ENCODE assay signal across 1 cellular context in the genomic region with DNA sequence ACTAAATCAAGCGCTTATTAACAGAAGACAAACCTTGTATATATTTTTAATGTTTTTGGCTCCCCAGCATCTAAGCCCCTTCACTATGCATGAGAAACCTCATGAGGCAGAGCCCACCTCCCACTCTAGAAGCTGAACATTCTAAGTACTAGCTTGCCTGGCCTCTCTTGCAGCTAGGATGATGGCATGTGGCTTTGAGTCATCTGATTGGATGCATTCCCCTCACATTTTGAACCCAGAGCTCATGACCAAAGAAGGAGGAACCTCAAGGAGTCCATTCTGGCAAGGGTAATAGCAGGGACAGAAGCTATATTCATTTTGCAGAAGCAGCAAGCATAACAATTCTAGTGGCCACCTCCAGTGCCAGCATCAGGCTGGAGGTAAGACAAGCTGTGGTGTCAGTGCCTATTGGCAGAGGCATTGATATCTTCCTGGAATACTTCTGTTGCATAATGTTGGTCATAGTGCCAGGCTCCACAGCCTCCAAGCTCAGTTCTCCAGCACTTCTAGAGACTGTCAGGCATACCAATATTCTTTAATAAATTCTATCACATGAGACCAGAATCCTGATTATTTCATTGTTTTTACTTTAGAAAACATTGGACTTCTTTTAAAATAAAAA.
TF ChIP-seq lines count a peak whose summit lies in the region.

No MANE protein-coding gene starts in this region.

TF ChIP-seq in HepG2, 621 proteins besides CTCF, POLR2A, EP300 and RAD21 (continued from another document):
- TF ChIP-seq, protein P1, sequence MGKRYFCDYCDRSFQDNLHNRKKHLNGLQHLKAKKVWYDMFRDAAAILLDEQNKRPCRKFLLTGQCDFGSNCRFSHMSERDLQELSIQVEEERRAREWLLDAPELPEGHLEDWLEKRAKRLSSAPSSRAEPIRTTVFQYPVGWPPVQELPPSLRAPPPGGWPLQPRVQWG (CRISPR knock-in tag; IDR thresholded peaks at IDR 0.05; ENCODE audit: borderline replicate concordance, low read depth) = no peak
- TF ChIP-seq ZMAT3 (CRISPR knock-in tag; conservative IDR thresholded peaks at IDR 0.05) = no peak
- TF ChIP-seq, protein P2, sequence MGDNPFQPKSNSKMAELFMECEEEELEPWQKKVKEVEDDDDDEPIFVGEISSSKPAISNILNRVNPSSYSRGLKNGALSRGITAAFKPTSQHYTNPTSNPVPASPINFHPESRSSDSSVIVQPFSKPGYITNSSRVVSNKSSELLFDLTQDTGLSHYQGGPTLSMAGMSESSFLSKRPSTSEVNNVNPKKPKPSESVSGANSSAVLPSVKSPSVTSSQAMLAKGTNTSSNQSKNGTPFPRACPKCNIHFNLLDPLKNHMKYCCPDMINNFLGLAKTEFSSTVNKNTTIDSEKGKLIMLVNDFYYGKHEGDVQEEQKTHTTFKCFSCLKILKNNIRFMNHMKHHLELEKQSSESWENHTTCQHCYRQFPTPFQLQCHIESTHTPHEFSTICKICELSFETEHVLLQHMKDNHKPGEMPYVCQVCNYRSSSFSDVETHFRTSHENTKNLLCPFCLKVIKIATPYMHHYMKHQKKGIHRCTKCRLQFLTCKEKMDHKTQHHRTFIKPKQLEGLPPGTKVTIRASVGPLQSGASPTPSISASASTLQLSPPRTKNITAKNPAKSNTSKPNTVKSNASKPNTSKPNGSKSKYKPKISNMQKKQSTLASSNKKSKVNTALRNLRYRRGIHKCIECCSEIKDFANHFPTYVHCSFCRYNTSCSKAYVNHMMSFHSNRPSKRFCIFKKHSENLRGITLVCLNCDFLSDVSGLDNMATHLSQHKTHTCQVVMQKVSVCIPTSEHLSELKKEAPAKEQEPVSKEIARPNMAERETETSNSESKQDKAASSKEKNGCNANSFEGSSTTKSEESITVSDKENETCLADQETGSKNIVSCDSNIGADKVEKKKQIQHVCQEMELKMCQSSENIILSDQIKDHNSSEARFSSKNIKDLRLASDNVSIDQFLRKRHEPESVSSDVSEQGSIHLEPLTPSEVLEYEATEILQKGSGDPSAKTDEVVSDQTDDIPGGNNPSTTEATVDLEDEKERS (CRISPR knock-in tag; IDR thresholded peaks at IDR 0.05) = no peak
- TF ChIP-seq U2AF2 (IDR thresholded peaks at IDR 0.05; ENCODE audit: low read depth, low read length) = no peak
- no peak for TF ChIP-seq SALL2 (CRISPR knock-in tag; IDR thresholded peaks at IDR 0.05)
- TF ChIP-seq DNMT1 (CRISPR knock-in tag; IDR thresholded peaks at IDR 0.05) = no peak
- no peak for TF ChIP-seq ZFP37 (CRISPR knock-in tag; IDR thresholded peaks at IDR 0.05; ENCODE audit: borderline replicate concordance)
- no peak for TF ChIP-seq LCORL (IDR thresholded peaks at IDR 0.05)
- no peak for TF ChIP-seq LCORL (CRISPR knock-in tag; IDR thresholded peaks at IDR 0.05)
- TF ChIP-seq NONO (IDR thresholded peaks at IDR 0.05) = no peak
- no peak for TF ChIP-seq NONO (CRISPR knock-in tag; conservative IDR thresholded peaks at IDR 0.05)
